8 cellular contexts compared by ENCODE assay signal in genomic region chr17:63446218-63446980, GRCh38. TPM values are rescaled to one million over a fixed set of nuclear protein-coding genes. Genes with fewer than 3 reads are reported as not detected.
A peak's percentile ranks its signal among the peaks of the same experiment; 100 is the strongest.
DNase-seq lines count a peak whose midpoint lies in the region; ATAC-seq and TF ChIP-seq lines count a peak whose summit lies in the region.

TSS of gene CYB561 (minus strand) at chr17:63446306. CDS start at chr17:63437547, 8,759 bp downstream.

- H3K79me2 ChIP-seq in SK-N-SH (ENCODE audit: insufficient read depth) = no peaks in the 10 kb centered on the region; the same call in 1 of the 2 replicates

- no peaks in the 10 kb centered on the region for H3K36me3 Mint-ChIP-seq in activated naive CD8-positive, alpha-beta T cell treated with anti-CD3 and anti-CD28 coated beads, Interleukin-2, amount 10 ng/mL, durations not matched to agents 7 days and 5 days

- TF ChIP-seq POLR2A in heart left ventricle (IDR thresholded peaks at IDR 0.05) (no peak), prostate gland (IDR thresholded peaks at IDR 0.05) (peak; percentile 55)

- H3K4me1 ChIP-seq in HUES64 (ENCODE audit: insufficient read depth, low read length) (peaks cover 9% of the 10 kb centered on the region; the same call in 1 of the 2 replicates), SK-N-SH (ENCODE audit: control insufficient read depth in 1 of 2, insufficient read depth in 2 of 2, low read depth in 1 of 2, low read length in 1 of 2) (peaks cover 8 to 68% of the 10 kb centered on the region in 2 experiments), heart left ventricle (peaks cover 3 to 67% (median 38%) of the 10 kb centered on the region in 12 donors), prostate gland (replicated peaks) (peaks cover 14% of the 10 kb centered on the region), urinary bladder (ENCODE audit: insufficient read depth) (no peaks in the 10 kb centered on the region)

- H3K9ac ChIP-seq in HUES64 (ENCODE audit: low read depth, low read length) = peak within 1 kb of the TSS; percentile 79
- peak within 1 kb of the TSS; percentile 71 for H3K9ac ChIP-seq in SK-N-SH

- H3K27me3 ChIP-seq in HUES64 (ENCODE audit: insufficient read depth, low read length) = peaks cover 17% of the 10 kb centered on the region
- no peaks in the 10 kb centered on the region for H3K27me3 ChIP-seq in SK-N-SH (ENCODE audit: insufficient read depth)
- H3K27me3 ChIP-seq in heart left ventricle = no peaks in the 10 kb centered on the region
- no peaks in the 10 kb centered on the region for H3K27me3 ChIP-seq in prostate gland (replicated peaks; ENCODE audit: insufficient read depth)

- H3K36me3 ChIP-seq in HUES64 (ENCODE audit: insufficient read depth, low read length) = no peaks in the 10 kb centered on the region
- no peaks in the 10 kb centered on the region for H3K36me3 ChIP-seq in SK-N-SH (replicated peaks in 1 of 2; ENCODE audit: control insufficient read depth in 1 of 2, insufficient read depth in 2 of 2, low read length in 1 of 2)
- H3K36me3 ChIP-seq in heart left ventricle = no peaks in the 10 kb centered on the region
- no peaks in the 10 kb centered on the region for H3K36me3 ChIP-seq in prostate gland
- no peaks in the 10 kb centered on the region for H3K36me3 ChIP-seq in urinary bladder (ENCODE audit: insufficient read depth)

- H3K9me3 Mint-ChIP-seq in activated naive CD8-positive, alpha-beta T cell treated with anti-CD3 and anti-CD28 coated beads, Interleukin-2, amount 10 ng/mL, durations not matched to agents 7 days and 5 days = no peaks in the 10 kb centered on the region

- peaks cover 24% of the 10 kb centered on the region for H3K27me3 Mint-ChIP-seq in activated naive CD8-positive, alpha-beta T cell treated with anti-CD3 and anti-CD28 coated beads, Interleukin-2, amount 10 ng/mL, durations not matched to agents 7 days and 5 days

- DNase-seq in DMS114 treated with DMSO at 0.1 percent for 48 hours (lab: John Stamatoyannopoulos, UW; ENCODE audit: unreplicated experiment) (peak; percentile 19), SK-N-SH (peak; percentile 97), heart left ventricle (peak; percentile 74 to 89 (median 79)), prostate gland (ENCODE audit: low spot score) (peak; percentile 87)
- peak; percentile 76 for DNase-seq in activated naive CD8-positive, alpha-beta T cell treated with anti-CD3 and anti-CD28 coated beads, Interleukin-2, amount 10 ng/mL, durations not matched to agents 7 days and 5 days

- H3K4me1 Mint-ChIP-seq in activated naive CD8-positive, alpha-beta T cell treated with anti-CD3 and anti-CD28 coated beads, Interleukin-2, amount 10 ng/mL, durations not matched to agents 7 days and 5 days = peaks cover 14% of the 10 kb centered on the region

- intact Hi-C loops in heart left ventricle (cut with DNase I) (loop anchor here in 4 of 10 donors (2.0 to 10.0 kb wide), 5 partner anchors 28 to 106 kb away; partner anchors contain the start of genes ACE (in 1 of the 4) and DCAF7 (in 1 of the 4)), prostate gland (cut with DNase I) (loop anchor here (5.0 kb wide), 1 partner anchor 106 kb away; the partner anchor contains the start of gene DCAF7)

- H3K27ac Mint-ChIP-seq in activated naive CD8-positive, alpha-beta T cell treated with anti-CD3 and anti-CD28 coated beads, Interleukin-2, amount 10 ng/mL, durations not matched to agents 7 days and 5 days = peak within 1 kb of the TSS; percentile 34

- 0 out of 2 replicates have a peak, but pooled peaks have one; percentile 9 for TF ChIP-seq CTCF in SK-N-SH (IDR thresholded peaks at IDR 0.05)
- peak in 8 of 12 donors; percentile 16 to 52 (median 34) for TF ChIP-seq CTCF in heart left ventricle (IDR thresholded peaks at IDR 0.05)
- peak in 2 of 4 experiments; percentile 52 to 56 for TF ChIP-seq CTCF in prostate gland (IDR thresholded peaks at IDR 0.05)

- TF ChIP-seq RAD21 in SK-N-SH (IDR thresholded peaks at IDR 0.05; ENCODE audit: low read length) = no peak

- peak within 1 kb of the TSS; percentile 63 for H3K4me3 Mint-ChIP-seq in activated naive CD8-positive, alpha-beta T cell treated with anti-CD3 and anti-CD28 coated beads, Interleukin-2, amount 10 ng/mL, durations not matched to agents 7 days and 5 days

- WGBS in HUES64 = 2% methylated on average over 89 of the region's 89 CpGs
- WGBS in SK-N-SH (ENCODE audit: low lambda C conversion rate) = 58% methylated on average over 31 of the region's 89 CpGs
- WGBS in heart left ventricle, 4 donors = 4 to 17% (median 6%) methylated on average over 25 to 89 of the region's 89 CpGs
- 1% methylated on average over 73 of the region's 89 CpGs for WGBS in prostate gland
- 2% methylated on average over 89 of the region's 89 CpGs for WGBS in urinary bladder

- no peak for TF ChIP-seq EP300 in SK-N-SH (IDR thresholded peaks at IDR 0.05; ENCODE audit: borderline replicate concordance in 1 of 2, low read depth in 1 of 2, low read length in 1 of 2)

- no peaks in the 10 kb centered on the region for H3K9me2 ChIP-seq in SK-N-SH

- CTCF ChIA-PET in SK-N-SH (lab: Yijun Ruan, JAX) = interaction anchor here (0.7 to 27.2 kb wide), 12 partner anchors 8 to 168 kb away, joined by 3 to 708 read pairs (median 5); partner anchors contain the start of genes ACE and DCAF7

- peak within 1 kb of the TSS; percentile 62 for H3K4me3 ChIP-seq in HUES64 (ENCODE audit: low read length)
- peak within 1 kb of the TSS; percentile 56 to 64 for H3K4me3 ChIP-seq in SK-N-SH (ENCODE audit: low read depth in 2 of 2, low read length in 1 of 2)
- peak within 1 kb of the TSS; percentile 34 to 84 (median 66) for H3K4me3 ChIP-seq in heart left ventricle
- H3K4me3 ChIP-seq in prostate gland = peak within 1 kb of the TSS; percentile 78 to 83
- H3K4me3 ChIP-seq in urinary bladder (ENCODE audit: low read depth, low read length) = peak within 1 kb of the TSS; percentile 67

- H2AFZ ChIP-seq in SK-N-SH (ENCODE audit: low read depth) = peak within 1 kb of the TSS; percentile 92; the same call in 1 of the 2 replicates

- peak; percentile 62 for ATAC-seq in GM21390 (IDR thresholded peaks at IDR 0.05; ENCODE audit: unreplicated experiment)
- ATAC-seq in activated naive CD8-positive, alpha-beta T cell treated with anti-CD3 and anti-CD28 coated beads, Interleukin-2, amount 10 ng/mL, durations not matched to agents 7 days and 5 days (ENCODE audit: low read depth) = peak; percentile 24
- peak; percentile 28 to 85 (median 70) for ATAC-seq in heart left ventricle

- H4K20me1 ChIP-seq in SK-N-SH (ENCODE audit: insufficient read depth) = no peaks in the 10 kb centered on the region

- H3K9me3 ChIP-seq in HUES64 (ENCODE audit: insufficient read depth, low read depth, low read length) (no peaks in the 10 kb centered on the region), SK-N-SH (no peaks in the 10 kb centered on the region), heart left ventricle (no peaks in the 10 kb centered on the region), prostate gland (no peaks in the 10 kb centered on the region)

- peak within 1 kb of the TSS; percentile 80 for H3K4me2 ChIP-seq in SK-N-SH

- POLR2A ChIA-PET in SK-N-SH (lab: Yijun Ruan, JAX) = interaction anchor here (0.6 to 10.2 kb wide), 10 partner anchors 9 to 327 kb away, joined by 3 to 572 read pairs (median 4); partner anchors contain the start of genes ACE, CCDC47, DCAF7 and MAP3K3
- POLR2A ChIA-PET in activated naive CD8-positive, alpha-beta T cell treated with anti-CD3 and anti-CD28 coated beads, Interleukin-2, amount 10 ng/mL, durations not matched to agents 7 days and 5 days (lab: Charles Lee) = interaction anchor here (0.7 to 1.6 kb wide), 4 partner anchors 10 to 396 kb away, joined by 3 to 7 read pairs (median 4); partner anchors contain the start of genes MAP3K3 and SMARCD2

- peaks cover 36% of the 10 kb centered on the region for H3F3A ChIP-seq in SK-N-SH (replicated peaks; ENCODE audit: insufficient read depth)

- H3K27ac ChIP-seq in HUES64 (ENCODE audit: low read depth, low read length) (peak within 1 kb of the TSS; percentile 75; the same call in 1 of the 2 replicates), SK-N-SH (ENCODE audit: low read depth in 2 of 2, low read length in 1 of 2) (peak within 1 kb of the TSS; percentile 19 to 99; a peak in 2 of 4 replicates), heart left ventricle (peak within 1 kb of the TSS; percentile 67 to 93 (median 88)), prostate gland (peak within 1 kb of the TSS; percentile 95 to 97), urinary bladder (ENCODE audit: low read depth) (peak within 1 kb of the TSS; percentile 51)

RNA-seq across cellular contexts. Expression of gene CYB561, which starts in this region (rescaled TPM):
- polyA plus RNA-seq in HUES64 (2013, experiment 1 of 2) = 13.2 TPM
- polyA plus RNA-seq in HUES64 (2013, experiment 2 of 2) = 12.5 TPM
- polyA plus RNA-seq in SK-N-SH (2012; rRNA removed) (28.3 and 38.6 TPM in 2 replicates), heart left ventricle (10 to 100 TPM in 1 of 2 donors, 1 to 10 TPM in 1; 5.0 to 18.1 TPM), urinary bladder (17.9 TPM)
- 20.6 and 28.6 TPM in 2 replicates for polyA plus RNA-seq in SK-N-SH (2012; cell fraction: cytosol; rRNA removed)
- 47.2 and 48.4 TPM in 2 replicates for polyA plus RNA-seq in SK-N-SH (2012; cell fraction: nucleus; rRNA removed)
- 10 to 100 TPM; 29.1 to 32.0 TPM for total RNA-seq in activated naive CD8-positive, alpha-beta T cell treated with anti-CD3 and anti-CD28 coated beads, Interleukin-2, amount 10 ng/mL, durations not matched to agents 7 days and 5 days
- total RNA-seq in heart left ventricle (10 to 100 TPM in 2 of 9 donors, 1 to 10 TPM in 7; 4.8 to 19.2 (median 8.6) TPM), prostate gland (100 to 1,000 TPM in 1 of 2 donors, 10 to 100 TPM in 1; 76.9 to 170 TPM), urinary bladder (13.5 TPM)

Comparison
In these comparisons a context has a peak if more than half of its experiments do, and no peak if none do; other contexts are left out.
1. Peak in every context shown above with its lines: DNase-seq, ATAC-seq, H3K4me3 ChIP-seq and H3K27ac ChIP-seq.
2. DNase-seq: peak in every context shown above with its lines; median percentile 97 in SK-N-SH; 87 in prostate gland; 79 in heart left ventricle; 76 in activated naive CD8-positive, alpha-beta T cell treated with anti-CD3 and anti-CD28 coated beads, Interleukin-2, amount 10 ng/mL, durations not matched to agents 7 days and 5 days; 19 in DMS114 treated with DMSO at 0.1 percent for 48 hours.